Comparison of ENCODE assay signal across 8 cellular contexts in the genomic region with DNA sequence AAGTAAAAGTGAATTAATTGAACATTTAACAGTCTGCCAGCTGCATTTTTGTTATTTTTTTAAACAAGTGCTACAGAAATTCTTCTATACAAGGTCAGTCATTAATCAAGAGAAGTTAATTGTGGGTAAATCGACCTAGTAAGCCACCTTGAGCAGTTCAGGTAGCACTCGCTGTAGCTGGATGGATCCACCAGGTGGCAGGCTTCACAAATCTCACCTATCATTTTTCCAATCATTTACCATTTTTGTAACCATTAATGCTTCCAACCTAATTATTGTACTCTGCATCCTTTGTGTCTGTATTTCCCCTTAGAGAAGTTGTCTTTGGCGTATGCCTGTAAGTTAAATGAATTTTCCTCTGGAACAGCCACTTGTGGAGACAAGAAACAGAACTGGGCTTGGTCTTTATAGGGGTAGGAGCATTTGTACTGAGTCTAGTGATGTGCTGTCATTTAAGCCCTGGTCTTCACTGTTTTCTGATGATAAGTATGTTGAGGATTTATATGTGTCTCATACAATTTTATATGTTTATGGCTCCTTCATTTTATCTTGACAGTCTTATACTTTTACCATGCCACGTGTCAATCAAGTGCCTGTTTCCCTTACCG. TPM values are rescaled to one million over a fixed set of nuclear protein-coding genes. Genes with fewer than 3 reads are reported as not detected.
A peak's percentile ranks its signal among the peaks of the same experiment; 100 is the strongest.
DNase-seq lines count a peak whose midpoint lies in the region; ATAC-seq, FAIRE-seq and TF ChIP-seq lines count a peak whose summit lies in the region.

No MANE protein-coding gene starts in this region.

- H4K20me1 ChIP-seq in astrocyte (ENCODE audit: insufficient read depth, low read length): peaks cover 8% of the 10 kb centered on the region

- H3K4me1 ChIP-seq in astrocyte (ENCODE audit: insufficient read depth, low read length): no peaks in the 10 kb centered on the region

- H2AFZ ChIP-seq in astrocyte (ENCODE audit: low read depth, low read length): no peak overlapping the region

- peaks cover 1% of the 10 kb centered on the region for H3K4me1 Mint-ChIP-seq in astrocyte (ENCODE audit: low read depth, unreplicated experiment)

- no peaks in the 10 kb centered on the region for H3K27me3 Mint-ChIP-seq in astrocyte (ENCODE audit: low read depth, unreplicated experiment)

- H3K4me3 ChIP-seq in astrocyte (ENCODE audit: insufficient read depth, low read depth, low read length): no peak overlapping the region

- FAIRE-seq in astrocyte (lab: Jason Lieb, UNC): peak; percentile 39

- no peaks in the 10 kb centered on the region for H3K79me2 ChIP-seq in astrocyte (ENCODE audit: insufficient read depth, low read length)

- ATAC-seq in HG03280 (IDR thresholded peaks at IDR 0.05; ENCODE audit: unreplicated experiment) (peak; percentile 65), SK-N-SH treated with all-trans-retinoic acid at 6 μM for 48 hours (peak; percentile 72)
- ATAC-seq in stimulated activated naive CD8-positive, alpha-beta T cell treated with anti-CD3 and anti-CD28 coated beads, Interleukin-15, Interleukin-2, amounts not matched to agents 100 U/mL and 50 U/mL, for 24 hours: peak; percentile 45

- H3K27ac Mint-ChIP-seq in astrocyte (ENCODE audit: unreplicated experiment): no peak overlapping the region

- DNase-seq in stimulated activated CD4-positive, alpha-beta T cell treated with anti-CD3 and anti-CD28 coated beads, Interleukin-12 subunit alpha, Interleukin-12 subunit beta, amount 100 ng/mL, for 4 hours: peak; percentile 39
- DNase-seq in stimulated activated CD4-positive, alpha-beta T cell treated with anti-CD3 and anti-CD28 coated beads, Interleukin-1b, Interleukin-23, amount 100 ng/mL, for 48 hours: no peak
- DNase-seq in astrocyte (ENCODE audit: low read depth) (peak; percentile 10), kidney tubule cell (ENCODE audit: low spot score) (peak; percentile 44), KG1 (lab: John Stamatoyannopoulos, UW) (no peak)
- DNase-seq in stimulated activated naive CD8-positive, alpha-beta T cell treated with anti-CD3 and anti-CD28 coated beads, Interleukin-15, Interleukin-2, amounts not matched to agents 100 U/mL and 50 U/mL, for 24 hours: peak; percentile 44

- peaks cover 6% of the 10 kb centered on the region for H3K36me3 Mint-ChIP-seq in astrocyte (ENCODE audit: low read depth, unreplicated experiment)

- peaks cover 25% of the 10 kb centered on the region for H3K36me3 ChIP-seq in astrocyte (ENCODE audit: insufficient read depth, low read length)

- no peak overlapping the region for H3K27ac ChIP-seq in astrocyte (ENCODE audit: low read depth, low read length)

- H3K9ac ChIP-seq in astrocyte (ENCODE audit: low read length): no peak overlapping the region

- H3K4me2 ChIP-seq in astrocyte (ENCODE audit: low read length): no peak overlapping the region

- H3K9me3 Mint-ChIP-seq in astrocyte (ENCODE audit: unreplicated experiment): no peaks in the 10 kb centered on the region

- H3K4me3 Mint-ChIP-seq in astrocyte (ENCODE audit: unreplicated experiment): no peak overlapping the region

- peak; percentile 88 for TF ChIP-seq CTCF in astrocyte (IDR thresholded peaks at IDR 0.05; ENCODE audit: insufficient read depth, low read depth, low read length)

- no peaks in the 10 kb centered on the region for H3K27me3 ChIP-seq in astrocyte (ENCODE audit: insufficient read depth, low read length)

- no peaks in the 10 kb centered on the region for H3K9me3 ChIP-seq in astrocyte (ENCODE audit: insufficient read depth, low read depth, low read length)

TF ChIP-seq in SK-N-SH treated with all-trans-retinoic acid at 6 μM for 48 hours, 23 proteins besides CTCF, POLR2A, EP300 and RAD21:
- TF ChIP-seq ZNF70 (CRISPR knock-in tag; IDR thresholded peaks at IDR 0.05) (no peak), TCF4 (CRISPR knock-in tag; IDR thresholded peaks at IDR 0.05; ENCODE audit: borderline replicate concordance) (peak; percentile 30; the same call in 1 of the 2 replicates)
TF ChIP-seq in SK-N-SH treated with all-trans-retinoic acid at 6 μM for 48 hours: peak in this region for 1.

RNA-seq across cellular contexts. Expression of a gene that starts 39.5 kb away (rescaled TPM):
- not detected in 2 replicates for total RNA-seq in astrocyte

Comparison
In these comparisons a context has a peak if more than half of its experiments do, and no peak if none do; other contexts are left out.
1. DNase-seq: peak in stimulated activated CD4-positive, alpha-beta T cell treated with anti-CD3 and anti-CD28 coated beads, Interleukin-12 subunit alpha, Interleukin-12 subunit beta, amount 100 ng/mL, for 4 hours (single experiment), astrocyte (single experiment), kidney tubule cell (single experiment) and stimulated activated naive CD8-positive, alpha-beta T cell treated with anti-CD3 and anti-CD28 coated beads, Interleukin-15, Interleukin-2, amounts not matched to agents 100 U/mL and 50 U/mL, for 24 hours (single experiment); none in stimulated activated CD4-positive, alpha-beta T cell treated with anti-CD3 and anti-CD28 coated beads, Interleukin-1b, Interleukin-23, amount 100 ng/mL, for 48 hours (single experiment) and KG1 (single experiment).
2. Peak in every context shown above with its lines, with median percentiles within 50 percentile points of each other: ATAC-seq.